In genomic region chr9:136790640-136791465, GRCh38 we compare ENCODE assay signal across 8 cellular contexts. TPM values are rescaled to one million over a fixed set of nuclear protein-coding genes. Genes with fewer than 3 reads are reported as not detected.
DNase-seq lines count a peak whose midpoint lies in the region; ATAC-seq and TF ChIP-seq lines count a peak whose summit lies in the region.

TSS of gene TMEM141 (plus strand) at chr9:136791344. CDS start at chr9:136791371, 27 bp downstream.

- H3K27ac ChIP-seq in temporal lobe (ENCODE audit: low read depth, low read length) = peak within 1 kb of the TSS; percentile 97

- H3K27ac Mint-ChIP-seq in activated naive CD4-positive, alpha-beta T cell treated with anti-CD3 and anti-CD28 coated beads, Interleukin-2, amount 50 U/mL, for 24 hours = peak within 1 kb of the TSS; percentile 85

- peak within 1 kb of the TSS; percentile 86 for H3K4me3 Mint-ChIP-seq in activated naive CD4-positive, alpha-beta T cell treated with anti-CD3 and anti-CD28 coated beads, Interleukin-2, amount 50 U/mL, for 24 hours

- no peaks in the 10 kb centered on the region for H3K9me3 Mint-ChIP-seq in activated naive CD4-positive, alpha-beta T cell treated with anti-CD3 and anti-CD28 coated beads, Interleukin-2, amount 50 U/mL, for 24 hours

- H3K36me3 Mint-ChIP-seq in activated naive CD4-positive, alpha-beta T cell treated with anti-CD3 and anti-CD28 coated beads, Interleukin-2, amount 50 U/mL, for 24 hours = peaks cover 2% of the 10 kb centered on the region

- H3K4me1 Mint-ChIP-seq in activated naive CD4-positive, alpha-beta T cell treated with anti-CD3 and anti-CD28 coated beads, Interleukin-2, amount 50 U/mL, for 24 hours = peaks cover 22% of the 10 kb centered on the region

- DNase-seq in GM04504 (ENCODE audit: low read depth) (peak; percentile 98), NCI-H1092 (lab: John Stamatoyannopoulos, UW) (peak; percentile 98), globus pallidus (ENCODE audit: low spot score) (peak; percentile 100), occipital lobe (lab: John Stamatoyannopoulos, UW) (peak; percentile 100)

- H3K27me3 Mint-ChIP-seq in activated naive CD4-positive, alpha-beta T cell treated with anti-CD3 and anti-CD28 coated beads, Interleukin-2, amount 50 U/mL, for 24 hours = no peaks in the 10 kb centered on the region

- ATAC-seq in HG02588 (IDR thresholded peaks at IDR 0.05; ENCODE audit: unreplicated experiment) = peak; percentile 79
- peak; percentile 93 for ATAC-seq in SK-N-SH treated with all-trans-retinoic acid at 6 μM for 48 hours

TF ChIP-seq in SK-N-SH treated with all-trans-retinoic acid at 6 μM for 48 hours, 23 proteins besides CTCF, POLR2A, EP300 and RAD21:
- TF ChIP-seq ZNF8 (CRISPR knock-in tag; IDR thresholded peaks at IDR 0.05) = no peak
- no peak for TF ChIP-seq ISL1 (CRISPR knock-in tag; IDR thresholded peaks at IDR 0.05)

RNA-seq across cellular contexts. Expression of gene TMEM141, which starts in this region (rescaled TPM):
- total RNA-seq in occipital lobe = 15.9 TPM
- 8.9 TPM for total RNA-seq in temporal lobe

Comparison
In these comparisons a context has a peak if more than half of its experiments do, and no peak if none do; other contexts are left out.
1. Peak in every context shown above with its lines: DNase-seq, ATAC-seq and H3K27ac ChIP-seq.